ENCODE assay signal across 8 cellular contexts in the genomic region with DNA sequence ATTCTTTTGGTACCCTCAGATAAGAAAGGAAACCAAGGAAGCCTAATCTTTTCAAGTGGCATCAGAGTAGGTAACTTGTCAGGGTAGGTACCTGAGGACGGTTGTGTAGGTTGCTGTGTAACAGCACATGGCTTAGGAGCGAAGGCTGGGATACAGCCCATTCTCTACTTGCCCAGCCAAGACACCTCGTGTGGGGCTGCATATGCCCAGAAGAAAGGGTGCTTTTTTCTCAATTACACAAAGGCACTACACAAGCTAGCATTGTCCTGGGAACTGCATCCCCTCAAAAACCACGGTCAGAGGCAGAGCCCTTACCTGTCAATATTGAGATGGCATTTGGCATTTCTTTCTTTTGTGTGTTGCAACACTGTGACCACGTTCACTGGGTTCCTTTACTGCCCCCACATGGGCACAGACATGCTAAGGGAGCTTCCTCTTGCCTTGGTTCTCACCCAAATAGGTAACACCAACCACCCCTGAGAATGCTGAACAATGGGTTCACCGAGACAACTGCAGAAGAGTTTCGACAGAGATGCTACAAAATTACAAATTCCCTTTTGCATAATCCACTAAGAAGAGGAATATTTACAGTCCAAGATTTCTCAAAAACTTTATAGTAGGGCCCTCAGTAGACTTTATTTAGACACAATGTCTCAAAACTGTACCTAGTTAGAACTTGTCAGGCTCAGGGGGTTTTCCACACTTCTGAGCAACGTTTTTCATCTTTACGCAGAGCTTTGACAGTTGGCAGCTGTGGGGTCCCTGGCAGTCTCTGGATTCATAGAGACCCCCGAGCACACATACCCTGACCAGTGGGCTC. TPM values are rescaled to one million over a fixed set of nuclear protein-coding genes. Genes with fewer than 3 reads are reported as not detected.
DNase-seq lines count a peak whose midpoint lies in the region; ATAC-seq, FAIRE-seq and TF ChIP-seq lines count a peak whose summit lies in the region.

No MANE protein-coding gene starts in this region.

- H3K27ac ChIP-seq in GM12878 (ENCODE audit: control insufficient read depth, insufficient read depth), result peak overlapping the region; percentile 76

- H3K4me3 ChIP-seq in GM12878, result peak overlapping the region; percentile 24; the same call in 1 of the 2 replicates

- in situ Hi-C loops in GM12878 (cut with MboI), result no loop called here

- WGBS in GM12878 (ENCODE audit: insufficient coverage, insufficient replicate concordance, low lambda C conversion rate, missing lambda C conversion rate), result 10% methylated on average over 10 of the region's 10 CpGs

- H3K27me3 ChIP-seq in GM12878 (replicated peaks in 1 of 2; ENCODE audit: control insufficient read depth in 2 of 2, insufficient read depth in 2 of 2, low read length in 1 of 2), result no peaks in the 10 kb centered on the region

- H4K20me1 ChIP-seq in GM12878 (ENCODE audit: control insufficient read depth, insufficient read depth), result no peaks in the 10 kb centered on the region

- SMC1A ChIA-PET in GM12878 (lab: Charles Lee; ENCODE audit: uncharacterized antibody, unreplicated experiment), result interaction anchor here (0.7 to 5.8 kb wide), 16 partner anchors 10 to 108 kb away, joined by 3 to 49 read pairs (median 4); no protein-coding TSS in a partner anchor

- DNase-seq in GM20000 (ENCODE audit: low spot score), result peak; percentile 44
- peak; percentile 81 for DNase-seq in GM12878 (ENCODE audit: low read depth, low spot score)
- no peak for DNase-seq in HUDEP-2 (lab: John Stamatoyannopoulos, UW; ENCODE audit: unreplicated experiment in 76 of 76)
- DNase-seq in NCI-H526 (lab: John Stamatoyannopoulos, UW), result no peak
- no peak for DNase-seq in effector CD4-positive, alpha-beta T cell
- DNase-seq in globus pallidus (ENCODE audit: low spot score), result no peak

- CTCF ChIA-PET in GM12878 (lab: Yijun Ruan, JAX), result interaction anchor here (0.9 to 6.0 kb wide), 10 partner anchors 8 to 496 kb away, joined by 3 to 64 read pairs (median 6); no protein-coding TSS in a partner anchor

- H3K4me1 ChIP-seq in GM12878 (ENCODE audit: control insufficient read depth, insufficient read depth, low read length), result peaks cover 20% of the 10 kb centered on the region

- POLR2A ChIA-PET in GM12878 (lab: Charles Lee), result interaction anchor here (0.7 to 1.2 kb wide), 3 partner anchors 16 to 522 kb away, joined by 3 to 5 read pairs (median 3); no protein-coding TSS in a partner anchor

- peak overlapping the region; percentile 56 for H2AFZ ChIP-seq in GM12878 (ENCODE audit: control insufficient read depth, low read depth, low read length)

- BruUV-seq in GM12878 (replicated peaks; lab: Mats Ljungman, UMichigan), result no TSS peak

- H3K36me3 ChIP-seq in GM12878 (ENCODE audit: control insufficient read depth in 2 of 2, insufficient read depth in 2 of 2, low read length in 1 of 2), result no peaks in the 10 kb centered on the region

- TF ChIP-seq EP300 in GM12878 (IDR thresholded peaks at IDR 0.05; ENCODE audit: borderline replicate concordance in 1 of 2, control insufficient read depth in 1 of 2, low read depth in 2 of 2, low read length in 2 of 2), result peak in 1 of 2 experiments; percentile 30; a peak in 1 of 4 replicates

- H3K9me3 ChIP-seq in GM12878 (replicated peaks; ENCODE audit: control insufficient read depth, insufficient read depth, low read length), result no peaks in the 10 kb centered on the region; the same call in 2 of the 3 replicates

- RAD21 ChIA-PET in GM12878 (lab: Charles Lee; ENCODE audit: unreplicated experiment), result interaction anchor here (0.9 to 3.4 kb wide), 11 partner anchors 7 to 114 kb away, joined by 3 to 19 read pairs (median 6); no protein-coding TSS in a partner anchor

- no peak for TF ChIP-seq POLR2A in GM12878 (IDR thresholded peaks at IDR 0.05; ENCODE audit: low read depth, low read length)

- intact Hi-C loops in GM12878 (cut with micrococcal nuclease; ENCODE audit: unreplicated experiment), result loop anchor here (1.0 kb wide), 1 partner anchor 56 kb away; no protein-coding TSS in a partner anchor

- TF ChIP-seq RAD21 in GM12878 (IDR thresholded peaks at IDR 0.05; ENCODE audit: insufficient read depth, low read depth, low read length), result peak; percentile 30; the same call in 1 of the 2 replicates

- peak overlapping the region; percentile 40 for H3K9ac ChIP-seq in GM12878 (ENCODE audit: control insufficient read depth, insufficient read depth, low read length)

- peak; percentile 74 for FAIRE-seq in GM12878 (lab: Jason Lieb, UNC)

- ATAC-seq in GM18502 (IDR thresholded peaks at IDR 0.05; ENCODE audit: poor library complexity, unreplicated experiment) (peak; percentile 85), HG03342 (IDR thresholded peaks at IDR 0.05; ENCODE audit: unreplicated experiment) (peak; percentile 72), GM12878 (peak; percentile 90)

- TF ChIP-seq CTCF in GM20000 (IDR thresholded peaks at IDR 0.05; ENCODE audit: extremely low read depth, missing control alignments), result no peak
- TF ChIP-seq CTCF in GM12878 (IDR thresholded peaks at IDR 0.05 in 2 of 3, conservative IDR thresholded peaks at IDR 0.05 in 1 of 3; ENCODE audit: control insufficient read depth in 2 of 3, extremely low read depth in 1 of 3, insufficient read depth in 1 of 3, low read depth in 3 of 3, low read length in 3 of 3), result peak; percentile 19 to 33 (median 30); a peak in 4 of 6 replicates

- no peaks in the 10 kb centered on the region for H3K79me2 ChIP-seq in GM12878 (ENCODE audit: control insufficient read depth, insufficient read depth, low read length)

- peak overlapping the region; percentile 73 for H3K4me2 ChIP-seq in GM12878 (ENCODE audit: control insufficient read depth, insufficient read depth)

TF ChIP-seq in GM12878, 131 proteins besides CTCF, POLR2A, EP300 and RAD21 (continues in another document):
- TF ChIP-seq SMC3 (IDR thresholded peaks at IDR 0.05; ENCODE audit: borderline replicate concordance, low read length) (peak; percentile 33; the same call in 1 of the 2 replicates), SMAD5 (IDR thresholded peaks at IDR 0.05; ENCODE audit: low read depth) (0 out of 2 replicates have a peak, but pooled peaks have one; percentile 32), POU2F2 (IDR thresholded peaks at IDR 0.05; ENCODE audit: borderline replicate concordance, low read depth, low read length) (peak; percentile 23; the same call in 1 of the 3 replicates), MEF2B (IDR thresholded peaks at IDR 0.05; ENCODE audit: partially characterized antibody, poor library complexity, severe bottlenecking) (peak; percentile 62), CEBPB (IDR thresholded peaks at IDR 0.05; ENCODE audit: borderline replicate concordance in 1 of 2, low read depth in 2 of 2, low read length in 2 of 2) (peak in 1 of 2 experiments; percentile 41; a peak in 1 of 4 replicates), IRF4 (IDR thresholded peaks at IDR 0.05; ENCODE audit: low read depth, low read length) (peak; percentile 59; the same call in 1 of the 2 replicates), KDM1A (IDR thresholded peaks at IDR 0.05; ENCODE audit: borderline replicate concordance) (no peak), ZNF217 (IDR thresholded peaks at IDR 0.05) (0 out of 2 replicates have a peak, but pooled peaks have one; percentile 53), ZSCAN29 (IDR thresholded peaks at IDR 0.05) (no peak), CREB1 (IDR thresholded peaks at IDR 0.05; ENCODE audit: low read depth) (peak; percentile 18; the same call in 1 of the 2 replicates), CBX3 (IDR thresholded peaks at IDR 0.05; ENCODE audit: borderline replicate concordance, low read depth) (no peak), CBX5 (IDR thresholded peaks at IDR 0.05; ENCODE audit: low read depth) (no peak), BACH1 (IDR thresholded peaks at IDR 0.05; ENCODE audit: borderline replicate concordance) (no peak), IKZF2 (IDR thresholded peaks at IDR 0.05) (peak in 1 of 2 experiments; percentile 36; a peak in 1 of 4 replicates), NR2F1 (conservative IDR thresholded peaks at IDR 0.05) (0 out of 2 replicates have a peak, but pooled peaks have one; percentile 5), TCF12 (IDR thresholded peaks at IDR 0.05; ENCODE audit: low read depth, low read length) (peak; percentile 83), FOXM1 (IDR thresholded peaks at IDR 0.05; ENCODE audit: low read depth, low read length) (peak; percentile 90), MTA2 (IDR thresholded peaks at IDR 0.05; ENCODE audit: low read depth) (peak; percentile 9; the same call in 1 of the 2 replicates), ZNF207 (IDR thresholded peaks at IDR 0.05; ENCODE audit: borderline replicate concordance) (no peak)
- TF ChIP-seq, protein P1, sequence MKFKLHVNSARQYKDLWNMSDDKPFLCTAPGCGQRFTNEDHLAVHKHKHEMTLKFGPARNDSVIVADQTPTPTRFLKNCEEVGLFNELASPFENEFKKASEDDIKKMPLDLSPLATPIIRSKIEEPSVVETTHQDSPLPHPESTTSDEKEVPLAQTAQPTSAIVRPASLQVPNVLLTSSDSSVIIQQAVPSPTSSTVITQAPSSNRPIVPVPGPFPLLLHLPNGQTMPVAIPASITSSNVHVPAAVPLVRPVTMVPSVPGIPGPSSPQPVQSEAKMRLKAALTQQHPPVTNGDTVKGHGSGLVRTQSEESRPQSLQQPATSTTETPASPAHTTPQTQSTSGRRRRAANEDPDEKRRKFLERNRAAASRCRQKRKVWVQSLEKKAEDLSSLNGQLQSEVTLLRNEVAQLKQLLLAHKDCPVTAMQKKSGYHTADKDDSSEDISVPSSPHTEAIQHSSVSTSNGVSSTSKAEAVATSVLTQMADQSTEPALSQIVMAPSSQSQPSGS (IDR thresholded peaks at IDR 0.05; ENCODE audit: low read length), result peak; percentile 70

RNA-seq across cellular contexts. Expression of a gene that starts 35.8 kb away (rescaled TPM):
- total RNA-seq in GM12878 (2013; cell fraction: nucleolus; rRNA removed), result not detected in 2 replicates
- total RNA-seq in GM12878 (2014; rRNA removed) (0.65 and 0.73 TPM in 2 replicates), GM12878 (2014; rRNA removed; fragmentation: Illumina TruSeq; extraction: Trizol) (1.2 and 1.3 TPM in 2 replicates), GM12878 (2021) (0.56 and 0.62 TPM in 2 replicates)
- 0.35 TPM for polyA plus RNA-seq in GM12878 (2011; ENCODE audit: low read depth)
- polyA plus RNA-seq in GM12878 (2011; rRNA removed) (0.41 and 0.42 TPM in 2 replicates), GM12878 (2014; fragmentation: Illumina TruSeq; extraction: Trizol) (1.4 TPM in 2 replicates), GM12878 (2014; fragmentation: Nextera tagmentation; extraction: Ambion mirVana) (under 1 TPM; 0.21 to 0.60 TPM), GM12878 (2014; rRNA removed) (0.61 and 0.81 TPM in 2 replicates), GM12878 (2016; fragmentation: Nextera tagmentation; extraction: Ambion mirVana) (1 to 10 TPM in 1 of 2 experiments, under 1 TPM in 1; 0.77 to 1.0 TPM)
- polyA plus RNA-seq in GM12878 (2011; cell fraction: cytosol; rRNA removed), result 0.18 and 0.28 TPM in 2 replicates
- 0.23 and 0.25 TPM in 2 replicates for polyA plus RNA-seq in GM12878 (2011; cell fraction: nucleus; rRNA removed)
- polyA plus RNA-seq in GM12878 (2012), result 0.88 and 0.90 TPM in 2 replicates
- 0.26 and 0.29 TPM in 2 replicates for polyA minus RNA-seq in GM12878 (2011; rRNA and poly(A)+ RNA removed)
- not detected in 2 replicates for polyA minus RNA-seq in GM12878 (2011; cell fraction: cytosol; rRNA and poly(A)+ RNA removed)
- 0.24 TPM in 1 of 2 replicates, not detected in the other for polyA minus RNA-seq in GM12878 (2011; cell fraction: nucleus; rRNA and poly(A)+ RNA removed)

Comparison
In these comparisons a context has a peak if more than half of its experiments do, and no peak if none do; other contexts are left out.
1. DNase-seq: peak in GM20000 (single experiment) and GM12878 (single experiment); none in HUDEP-2 (0 of 76), NCI-H526 (0 of 2), effector CD4-positive, alpha-beta T cell (single experiment) and globus pallidus (single experiment).
2. Peak in every context shown above with its lines, with median percentiles within 50 percentile points of each other: ATAC-seq.